8 cellular contexts compared by ENCODE assay signal in genomic region chr7:105010538-105011523, GRCh38. TPM values are rescaled to one million over a fixed set of nuclear protein-coding genes. Genes with fewer than 3 reads are reported as not detected.
DNase-seq lines count a peak whose midpoint lies in the region; ATAC-seq and TF ChIP-seq lines count a peak whose summit lies in the region.

No MANE protein-coding gene starts in this region.

- H3K27ac ChIP-seq in cingulate gyrus (ENCODE audit: low read depth, low read length) (peak overlapping the region; percentile 100), mucosa of rectum (ENCODE audit: low read depth in 2 of 2, low read length in 2 of 2) (peak overlapping the region; percentile 99 to 100), RWPE1 (no peak overlapping the region)

- H3K4me3 ChIP-seq in mucosa of rectum (ENCODE audit: low read length in 2 of 2) = peak overlapping the region; percentile 97 to 99

- in situ Hi-C loops in GM13976 (cut with MboI; ENCODE audit: low sequenced_read_pairs, unreplicated experiment) = no loop called here

- H3K4me1 ChIP-seq in mucosa of rectum (ENCODE audit: control insufficient read depth in 2 of 2, insufficient read depth in 2 of 2, low read length in 2 of 2) = peaks cover 32 to 39% of the 10 kb centered on the region in 2 donors

- peak overlapping the region; percentile 100 for H3K9ac ChIP-seq in mucosa of rectum (ENCODE audit: low read depth in 1 of 2, low read length in 2 of 2)

- DNase-seq in CD14-positive monocyte (ENCODE audit: low spot score) (no peak), M059J (ENCODE audit: low read depth) (peak; percentile 40), GM13976 (ENCODE audit: low spot score) (no peak), RWPE1 (ENCODE audit: low spot score) (no peak), epidermal melanocyte (ENCODE audit: insufficient read length, low spot score) (no peak)

- H3K4me3 Mint-ChIP-seq in CD14-positive monocyte = peak overlapping the region; percentile 97 to 98

- CTCF ChIA-PET in RWPE1 (lab: Yijun Ruan, JAX) = interaction anchor here (1.1 kb wide), 1 partner anchor 30 kb away, joined by 3 read pairs; no protein-coding TSS in a partner anchor

- peak overlapping the region; percentile 100 for H3K27ac Mint-ChIP-seq in CD14-positive monocyte

- intact Hi-C loops in CD14-positive monocyte (cut with micrococcal nuclease) = loop anchor here in 1 of 2 donors (10.0 kb wide), 1 partner anchor 66 kb away; no protein-coding TSS in a partner anchor

- TF ChIP-seq CTCF in CD14-positive monocyte (IDR thresholded peaks at IDR 0.05) = no peak
- TF ChIP-seq CTCF in GM13976 (IDR thresholded peaks at IDR 0.05; ENCODE audit: borderline replicate concordance, control extremely low read depth, extremely low read depth, insufficient read depth, missing control alignments) = no peak
- TF ChIP-seq CTCF in RWPE1 (conservative IDR thresholded peaks at IDR 0.05; ENCODE audit: low read depth) = no peak

- POLR2A ChIA-PET in RWPE1 (lab: Yijun Ruan, JAX; ENCODE audit: low non-redundant PET) = no interaction called here

- peaks cover 41% of the 10 kb centered on the region for H3K4me1 Mint-ChIP-seq in CD14-positive monocyte

- H3K36me3 Mint-ChIP-seq in CD14-positive monocyte = peaks cover 16 to 26% of the 10 kb centered on the region in 2 donors

- H3K27me3 ChIP-seq in mucosa of rectum (ENCODE audit: control insufficient read depth in 2 of 2, insufficient read depth in 2 of 2, low read length in 2 of 2) = no peaks in the 10 kb centered on the region

- no peaks in the 10 kb centered on the region for H3K36me3 ChIP-seq in mucosa of rectum (ENCODE audit: control insufficient read depth in 2 of 2, insufficient read depth in 2 of 2, low read length in 2 of 2)

- peaks cover 0 to 8% (median 4%) of the 10 kb centered on the region in 3 donors for H3K27me3 Mint-ChIP-seq in CD14-positive monocyte (ENCODE audit: low read depth in 3 of 3)

- no peak for ATAC-seq in HG03378 (IDR thresholded peaks at IDR 0.05; ENCODE audit: unreplicated experiment)

- H3K9me3 Mint-ChIP-seq in CD14-positive monocyte = peaks cover 0 to 5% (median 0%) of the 10 kb centered on the region in 7 donors

- H3K9me3 ChIP-seq in mucosa of rectum (ENCODE audit: control insufficient read depth in 2 of 2, low read length in 2 of 2) = no peaks in the 10 kb centered on the region

RNA-seq across cellular contexts. Expression of gene KMT2E, which starts 3.2 kb away (rescaled TPM):
- 10 to 100 TPM; 33.1 to 58.0 TPM for polyA plus RNA-seq in CD14-positive monocyte
- 41.5 and 43.6 TPM in 2 replicates for total RNA-seq in M059J (2014; rRNA removed; shearing (Covaris generic))
